8 cellular contexts compared by ENCODE assay signal in genomic region chr18:80034852-80035406, GRCh38. TPM values are rescaled to one million over a fixed set of nuclear protein-coding genes. Genes with fewer than 3 reads are reported as not detected.
DNase-seq lines count a peak whose midpoint lies in the region; ATAC-seq, FAIRE-seq and TF ChIP-seq lines count a peak whose summit lies in the region.

No MANE protein-coding gene starts in this region.

- no peaks in the 10 kb centered on the region for H3K27me3 ChIP-seq in WERI-Rb-1 (ENCODE audit: insufficient read depth, low read depth, severe bottlenecking)
- no peaks in the 10 kb centered on the region for H3K27me3 ChIP-seq in small intestine (ENCODE audit: control insufficient read depth in 2 of 2, insufficient read depth in 2 of 2, low read length in 2 of 2)

- peaks cover 42% of the 10 kb centered on the region for H3K4me1 Mint-ChIP-seq in glutamatergic neuron (ENCODE audit: low read depth, unreplicated experiment)

- WGBS in small intestine, 3 donors, result 8 to 13% (median 12%) methylated on average over 8 of the region's 8 CpGs

- H3K36me3 ChIP-seq in WERI-Rb-1 (peaks cover 33% of the 10 kb centered on the region), small intestine (ENCODE audit: control insufficient read depth in 2 of 2, insufficient read depth in 2 of 2, low read length in 2 of 2) (no peaks in the 10 kb centered on the region)

- H3K27ac Mint-ChIP-seq in glutamatergic neuron (ENCODE audit: unreplicated experiment), result peak overlapping the region; percentile 92

- H3K4me1 ChIP-seq in small intestine (ENCODE audit: control insufficient read depth in 2 of 2, insufficient read depth in 1 of 2, low read depth in 1 of 2, low read length in 1 of 2), result peaks cover 2 to 6% of the 10 kb centered on the region in 2 donors

- peaks cover 25% of the 10 kb centered on the region for H3K9me3 Mint-ChIP-seq in glutamatergic neuron (ENCODE audit: unreplicated experiment)

- DNase-seq in NCI-H1092 treated with DMSO at 0.1 percent for 48 hours (lab: John Stamatoyannopoulos, UW) (peak; percentile 37), NCI-H1092 (lab: John Stamatoyannopoulos, UW) (no peak), WERI-Rb-1 (no peak), glutamatergic neuron (no peak), small intestine (peak; percentile 58)
- DNase-seq in activated CD4-positive, CD25-positive, alpha-beta regulatory T cell (lab: John Stamatoyannopoulos, UW), result no peak

- peak overlapping the region; percentile 97 for H3K4me3 Mint-ChIP-seq in glutamatergic neuron (ENCODE audit: unreplicated experiment)

- H3K4me3 ChIP-seq in WERI-Rb-1 (ENCODE audit: low read depth, low read length) (peak overlapping the region; percentile 94), small intestine (ENCODE audit: low read depth in 1 of 2, low read length in 2 of 2) (peak overlapping the region; percentile 13 to 64)

- H3K27ac ChIP-seq in WERI-Rb-1 (peak overlapping the region; percentile 87), small intestine (ENCODE audit: low read depth in 1 of 2, low read length in 1 of 2) (peak overlapping the region in 1 of 2 donors; percentile 58)

- no peak for FAIRE-seq in small intestine (lab: Jason Lieb, UNC)

- ATAC-seq in HG03196 (IDR thresholded peaks at IDR 0.05; ENCODE audit: unreplicated experiment), result no peak
- ATAC-seq in GM21390 (IDR thresholded peaks at IDR 0.05; ENCODE audit: unreplicated experiment), result no peak

- H3K36me3 Mint-ChIP-seq in glutamatergic neuron (ENCODE audit: unreplicated experiment), result peaks cover 11% of the 10 kb centered on the region

- H3K27me3 Mint-ChIP-seq in glutamatergic neuron (ENCODE audit: unreplicated experiment), result peaks cover 18% of the 10 kb centered on the region

- H3K9me3 ChIP-seq in WERI-Rb-1 (ENCODE audit: severe bottlenecking), result no peaks in the 10 kb centered on the region
- H3K9me3 ChIP-seq in small intestine (ENCODE audit: control insufficient read depth, low read depth), result no peaks in the 10 kb centered on the region

- no peak for TF ChIP-seq CTCF in WERI-Rb-1 (IDR thresholded peaks at IDR 0.05; ENCODE audit: low read depth, low read length)
- no peak for TF ChIP-seq CTCF in glutamatergic neuron (IDR thresholded peaks at IDR 0.05; ENCODE audit: partially characterized antibody, unreplicated experiment)

RNA-seq across cellular contexts. Expression of gene RBFA, which starts 0.7 kb away (rescaled TPM):
- total RNA-seq in glutamatergic neuron (ENCODE audit: unreplicated experiment), result 94.6 TPM
- polyA plus RNA-seq in small intestine, result 10 to 100 TPM in 2 of 3 donors, 1 to 10 TPM in 1; 8.1 to 30.4 (median 22.5) TPM

RNA-seq across cellular contexts. Expression of gene TXNL4A, which starts 46.6 kb away (rescaled TPM):
- total RNA-seq in glutamatergic neuron (ENCODE audit: unreplicated experiment), result 104 TPM
- 10 to 100 TPM; 73.8 to 74.5 (median 74.3) TPM for polyA plus RNA-seq in small intestine

Comparison
In these comparisons a context has a peak if more than half of its experiments do, and no peak if none do; other contexts are left out.
1. DNase-seq: peak in NCI-H1092 treated with DMSO at 0.1 percent for 48 hours (single experiment) and small intestine (single experiment); none in NCI-H1092 (single experiment), WERI-Rb-1 (single experiment), glutamatergic neuron (single experiment) and activated CD4-positive, CD25-positive, alpha-beta regulatory T cell (0 of 4).